In the genomic region with DNA sequence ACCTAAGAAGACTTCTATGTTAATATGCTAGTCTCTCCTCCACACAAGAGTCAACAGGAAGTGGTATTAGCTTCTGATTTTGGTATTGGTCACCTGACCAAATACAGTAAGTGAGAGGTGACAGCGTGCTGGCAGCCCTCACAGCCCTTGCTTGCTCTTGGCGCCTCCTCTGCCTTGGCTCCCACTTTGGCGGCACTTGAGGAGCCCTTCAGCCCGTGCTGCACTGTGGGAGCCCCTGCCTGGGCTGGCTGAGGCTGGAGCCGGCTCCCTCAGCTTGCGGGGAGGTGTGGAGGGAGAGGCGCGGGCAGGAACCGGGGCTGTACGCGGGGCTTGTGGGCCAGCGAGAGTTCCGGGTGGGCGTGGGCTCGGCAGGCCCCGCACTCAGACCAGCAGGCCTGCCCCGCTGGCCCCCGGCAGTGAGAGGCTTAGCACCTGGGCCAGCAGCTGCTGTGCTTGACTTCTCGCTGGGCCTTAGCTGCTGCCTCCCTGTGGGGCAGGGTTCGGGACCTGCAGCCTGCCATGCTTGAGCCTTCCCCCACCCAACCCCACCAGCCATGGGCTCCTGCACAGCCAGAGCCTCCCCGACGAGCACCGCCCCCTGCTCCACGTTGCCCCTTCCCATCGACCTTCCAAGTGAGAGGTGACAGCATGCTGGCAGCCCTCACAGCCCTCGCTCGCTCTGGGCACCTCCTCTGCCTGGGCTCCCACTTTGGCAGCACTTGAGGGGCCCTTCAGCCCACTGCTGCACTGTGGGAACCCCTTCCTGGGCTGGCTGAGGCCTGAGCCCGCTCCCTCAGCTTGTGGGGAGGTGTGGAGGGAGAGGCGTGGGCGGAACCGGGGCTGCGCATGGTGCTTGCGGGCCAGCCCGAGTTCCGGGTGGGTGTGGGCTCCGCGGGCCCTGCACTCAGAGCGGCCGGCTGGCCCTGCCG, we compare ENCODE assay signal across 1 cellular context.
TF ChIP-seq lines count a peak whose summit lies in the region.

No MANE protein-coding gene starts in this region.

TF ChIP-seq in HCT116, 20 proteins besides CTCF, POLR2A, EP300 and RAD21 (continued from another document):
- no peak for TF ChIP-seq CBX3 (IDR thresholded peaks at IDR 0.05; ENCODE audit: low read depth)
